8 cellular contexts compared by ENCODE assay signal in genomic region chr9:130433168-130433946, GRCh38. TPM values are rescaled to one million over a fixed set of nuclear protein-coding genes. Genes with fewer than 3 reads are reported as not detected.
DNase-seq lines count a peak whose midpoint lies in the region; ATAC-seq and TF ChIP-seq lines count a peak whose summit lies in the region.

No MANE protein-coding gene starts in this region.

- H3K9me3 ChIP-seq in Peyer's patch: peaks cover 0 to 9% (median 0%) of the 10 kb centered on the region in 4 donors
- H3K9me3 ChIP-seq in colonic mucosa: no peaks in the 10 kb centered on the region
- H3K9me3 ChIP-seq in lower lobe of right lung: no peaks in the 10 kb centered on the region
- H3K9me3 ChIP-seq in subcutaneous abdominal adipose tissue (ENCODE audit: control insufficient read depth in 5 of 5, low read length in 5 of 5): peaks cover 0 to 10% (median 0%) of the 10 kb centered on the region in 5 donors

- DNase-seq in NCI-H524 (lab: John Stamatoyannopoulos, UW) (peak; percentile 35 to 64), NCI-H524 treated with DMSO at 0.1 percent for 48 hours (lab: John Stamatoyannopoulos, UW) (no peak), Peyer's patch (peak in 1 of 3 donors; percentile 71), colonic mucosa (no peak), lower lobe of right lung (no peak), Kasumi-1 (lab: John Stamatoyannopoulos, UW) (no peak)

- H3K4me1 ChIP-seq in Peyer's patch: peaks cover 0 to 16% (median 4%) of the 10 kb centered on the region in 4 donors
- H3K4me1 ChIP-seq in colonic mucosa: peaks cover 7% of the 10 kb centered on the region
- H3K4me1 ChIP-seq in lower lobe of right lung: peaks cover 9% of the 10 kb centered on the region
- peaks cover 0 to 12% (median 10%) of the 10 kb centered on the region in 5 donors for H3K4me1 ChIP-seq in subcutaneous abdominal adipose tissue (ENCODE audit: control insufficient read depth in 5 of 5, insufficient read depth in 5 of 5, low read length in 5 of 5)

- H3K9ac ChIP-seq in colonic mucosa (ENCODE audit: low read depth in 2 of 2, low read length in 2 of 2): peak overlapping the region in 1 of 2 donors; percentile 24
- no peak overlapping the region for H3K9ac ChIP-seq in subcutaneous abdominal adipose tissue (ENCODE audit: low read length in 5 of 5)

- ATAC-seq in lower lobe of right lung (peak; percentile 67 to 69), GM19463 (IDR thresholded peaks at IDR 0.05; ENCODE audit: unreplicated experiment) (no peak)

- TF ChIP-seq POLR2A in Peyer's patch (IDR thresholded peaks at IDR 0.05): no peak

- H3K36me3 ChIP-seq in Peyer's patch: no peaks in the 10 kb centered on the region
- H3K36me3 ChIP-seq in colonic mucosa: no peaks in the 10 kb centered on the region
- H3K36me3 ChIP-seq in lower lobe of right lung: no peaks in the 10 kb centered on the region
- H3K36me3 ChIP-seq in subcutaneous abdominal adipose tissue (ENCODE audit: control insufficient read depth in 5 of 5, insufficient read depth in 5 of 5, low read length in 5 of 5): no peaks in the 10 kb centered on the region

- H3K4me3 ChIP-seq in Peyer's patch (peak overlapping the region in 2 of 4 donors; percentile 41 to 44), colonic mucosa (peak overlapping the region; percentile 21), lower lobe of right lung (peak overlapping the region; percentile 34), subcutaneous abdominal adipose tissue (ENCODE audit: low read depth in 1 of 5, low read length in 5 of 5) (peak overlapping the region in 3 of 5 donors; percentile 52 to 59 (median 57))

- intact Hi-C loops in colonic mucosa (cut with DNase I): no loop called here
- intact Hi-C loops in lower lobe of right lung (cut with DNase I): no loop called here

- H3K27ac ChIP-seq in Peyer's patch (no peak overlapping the region), colonic mucosa (no peak overlapping the region), lower lobe of right lung (no peak overlapping the region), subcutaneous abdominal adipose tissue (ENCODE audit: low read depth, low read length) (no peak overlapping the region)

- TF ChIP-seq CTCF in Peyer's patch (IDR thresholded peaks at IDR 0.05): peak; percentile 11 to 71 (median 60)
- TF ChIP-seq CTCF in colonic mucosa (IDR thresholded peaks at IDR 0.05): peak; percentile 64
- TF ChIP-seq CTCF in lower lobe of right lung (IDR thresholded peaks at IDR 0.05): peak; percentile 70

- H3K27me3 ChIP-seq in Peyer's patch: peaks cover 0 to 7% of the 10 kb centered on the region in 2 donors
- no peaks in the 10 kb centered on the region for H3K27me3 ChIP-seq in colonic mucosa
- peaks cover 29% of the 10 kb centered on the region for H3K27me3 ChIP-seq in lower lobe of right lung (ENCODE audit: low read depth)
- peaks cover 0 to 23% (median 13%) of the 10 kb centered on the region in 5 donors for H3K27me3 ChIP-seq in subcutaneous abdominal adipose tissue (ENCODE audit: control insufficient read depth in 5 of 5, insufficient read depth in 4 of 5, low read length in 5 of 5)

RNA-seq across cellular contexts. Expression of gene ASS1, which starts 11.4 kb away (rescaled TPM):
- total RNA-seq in Peyer's patch: 100 to 1,000 TPM; 106 to 761 (median 547) TPM
- 100 to 1,000 TPM; 380 to 511 TPM for total RNA-seq in colonic mucosa
- 75.2 TPM for total RNA-seq in lower lobe of right lung

Comparison
In these comparisons a context has a peak if more than half of its experiments do, and no peak if none do; other contexts are left out.
1. DNase-seq: peak in NCI-H524 (2 of 2); none in NCI-H524 treated with DMSO at 0.1 percent for 48 hours (single experiment), colonic mucosa (single experiment), lower lobe of right lung (single experiment) and Kasumi-1 (0 of 2).
2. Peak in every context shown above with its lines, with median percentiles within 50 percentile points of each other: CTCF ChIP-seq.